In genomic region chr2:163625632-163626031, GRCh38 we compare ENCODE assay signal across 26 cellular contexts.
"Had no signal": no experiment of that assay in that cellular context is flagged by ENCODE, and none has a peak within 500 bp of the region (broad histone marks: within the 10 kb centered on the region; RNA-seq: fewer than 3 reads in every experiment).

No MANE protein-coding gene starts in this region.

- H3K27me3 ChIP-seq: colonic mucosa, MG63 had no signal

- H3K9me3 Mint-ChIP-seq: activated B cell treated with CpG ODN at 0.5 μM for 24 hours; activated naive CD8-positive, alpha-beta T cell treated with anti-CD3 and anti-CD28 coated beads for 36 hours; activated T-cell treated with anti-CD3 and anti-CD28 coated beads, Interleukin-2, amount 50 U/mL, for 72 hours; activated T-helper 2 cell treated with anti-CD3 and anti-CD28 coated beads, Interferon-gamma antibody, Interleukin-2, Interleukin-4, amounts not matched to agents 10 μg/mL and 5 μg/mL and 100 μg/mL, durations not matched to agents 14 hours and 24 hours and 36 hours had no signal

- DNase-seq: activated B cell treated with CpG ODN at 0.5 μM for 24 hours; activated CD4-positive, alpha-beta T cell treated with anti-CD3 and anti-CD28 coated beads for 1 hour; activated CD8-positive, alpha-beta memory T cell treated with anti-CD3 and anti-CD28 coated beads, Interleukin-2, amount 50 U/mL, for 4 hours; activated CD8-positive, alpha-beta T cell treated with anti-CD3 and anti-CD28 coated beads for 36 hours; activated gamma-delta T cell treated with Interleukin-2 at 50 U/mL for 16 hours; activated naive CD4-positive, alpha-beta T cell treated with anti-CD3 and anti-CD28 coated beads, Interleukin-2, amount 10 ng/mL, durations not matched to agents 7 days and 5 days; activated naive CD8-positive, alpha-beta T cell treated with anti-CD3 and anti-CD28 coated beads for 36 hours; activated T-cell treated with anti-CD3 and anti-CD28 coated beads, Interleukin-2, amount 50 U/mL, for 72 hours; caudate nucleus; colonic mucosa; MG63; MV-4-11; NCI-H1092 treated with DMSO at 0.1 percent for 48 hours; NCI-H1417 treated with DMSO at 0.1 percent for 48 hours; NCI-H1694; NCI-H2029; NCI-H2107; NCI-H2171 treated with DMSO at 0.1 percent for 48 hours; NCI-H345; NCI-H510A; NCI-H69; NK-92 treated with Interleukin-12 subunit alpha and Interleukin-12 subunit beta, amount 100 ng/mL, for 24 hours; SIG-M5; T-helper 17 cell; T-helper 9 cell had no signal

- H3K36me3 Mint-ChIP-seq: activated naive CD4-positive, alpha-beta T cell treated with anti-CD3 and anti-CD28 coated beads, Interleukin-2, amount 10 ng/mL, durations not matched to agents 7 days and 5 days; activated naive CD8-positive, alpha-beta T cell treated with anti-CD3 and anti-CD28 coated beads for 36 hours had no signal

- H3K36me3 ChIP-seq: colonic mucosa, MG63 had no signal

- H3K27ac ChIP-seq: colonic mucosa had no signal

- H3K4me3 ChIP-seq: colonic mucosa, MG63 had no signal

- ATAC-seq: activated CD8-positive, alpha-beta T cell treated with anti-CD3 and anti-CD28 coated beads for 36 hours; activated T-cell treated with anti-CD3 and anti-CD28 coated beads, Interleukin-2, amount 50 U/mL, for 72 hours; T-helper 17 cell had no signal

- H3K4me1 ChIP-seq: colonic mucosa had no signal

- H3K9me3 ChIP-seq: colonic mucosa, MG63 had no signal

- H3K4me3 Mint-ChIP-seq: activated B cell treated with CpG ODN at 0.5 μM for 24 hours; activated CD8-positive, alpha-beta T cell treated with anti-CD3 and anti-CD28 coated beads for 36 hours; activated naive CD4-positive, alpha-beta T cell treated with anti-CD3 and anti-CD28 coated beads, Interleukin-2, amount 10 ng/mL, durations not matched to agents 7 days and 5 days; activated naive CD8-positive, alpha-beta T cell treated with anti-CD3 and anti-CD28 coated beads for 36 hours; activated T-cell treated with anti-CD3 and anti-CD28 coated beads, Interleukin-2, amount 50 U/mL, for 72 hours; T-helper 17 cell had no signal

- H3K27me3 Mint-ChIP-seq: activated B cell treated with CpG ODN at 0.5 μM for 24 hours; activated CD8-positive, alpha-beta T cell treated with anti-CD3 and anti-CD28 coated beads for 36 hours; activated naive CD4-positive, alpha-beta T cell treated with anti-CD3 and anti-CD28 coated beads, Interleukin-2, amount 10 ng/mL, durations not matched to agents 7 days and 5 days; activated naive CD8-positive, alpha-beta T cell treated with anti-CD3 and anti-CD28 coated beads for 36 hours; T-helper 17 cell had no signal

- H3K4me1 Mint-ChIP-seq: activated B cell treated with CpG ODN at 0.5 μM for 24 hours; activated naive CD4-positive, alpha-beta T cell treated with anti-CD3 and anti-CD28 coated beads, Interleukin-2, amount 10 ng/mL, durations not matched to agents 7 days and 5 days; activated naive CD8-positive, alpha-beta T cell treated with anti-CD3 and anti-CD28 coated beads for 36 hours; T-helper 17 cell had no signal

- H3K27ac Mint-ChIP-seq: activated B cell treated with CpG ODN at 0.5 μM for 24 hours; activated CD8-positive, alpha-beta T cell treated with anti-CD3 and anti-CD28 coated beads for 36 hours; activated naive CD4-positive, alpha-beta T cell treated with anti-CD3 and anti-CD28 coated beads, Interleukin-2, amount 10 ng/mL, durations not matched to agents 7 days and 5 days; activated naive CD8-positive, alpha-beta T cell treated with anti-CD3 and anti-CD28 coated beads for 36 hours; activated T-cell treated with anti-CD3 and anti-CD28 coated beads, Interleukin-2, amount 50 U/mL, for 72 hours; activated T-helper 2 cell treated with anti-CD3 and anti-CD28 coated beads, Interferon-gamma antibody, Interleukin-2, Interleukin-4, amounts not matched to agents 10 μg/mL and 5 μg/mL and 100 μg/mL, durations not matched to agents 14 hours and 24 hours and 36 hours; T-helper 17 cell had no signal
